ENCODE assay signal across 10 cellular contexts in genomic region chr20:32974204-32975064, GRCh38. TPM values are rescaled to one million over a fixed set of nuclear protein-coding genes. Genes with fewer than 3 reads are reported as not detected.
A peak's percentile ranks its signal among the peaks of the same experiment; 100 is the strongest.
DNase-seq lines count a peak whose midpoint lies in the region; ATAC-seq and TF ChIP-seq lines count a peak whose summit lies in the region.
"Not testable (repeated sequence)": the region's sequence is repeated elsewhere in the genome, so short reads cannot be mapped to it uniquely, and the experiment has no call there.
"Had no signal": no experiment of that assay in that cellular context is flagged by ENCODE, and none has a peak within 500 bp of the region (broad histone marks: within the 10 kb centered on the region; RNA-seq: fewer than 3 reads in every experiment).

No MANE protein-coding gene starts in this region.

- H3K4me3 ChIP-seq in BLaER1 treated with 17β-estradiol and CSF1 and Interleukin-3, amounts not matched to agents 10 nM and 100 nM; HEK293 (ENCODE audit: low read depth, low read length); WERI-Rb-1 (ENCODE audit: low read depth, low read length): not testable (repeated sequence)

- CTCF ChIA-PET in HEK293 (lab: Yijun Ruan, JAX): interaction anchor here (1.4 kb wide), 1 partner anchor 72 kb away, joined by 4 read pairs; no protein-coding TSS in a partner anchor

- not testable (repeated sequence) for H3K4me3 Mint-ChIP-seq in brain
- peak overlapping the region in 8 of 10 donors; percentile 12 to 61 (median 46) for H3K4me3 Mint-ChIP-seq in naive thymus-derived CD8-positive, alpha-beta T cell

- not testable (repeated sequence) for ATAC-seq in naive thymus-derived CD8-positive, alpha-beta T cell

- POLR2A ChIA-PET in HEK293 (lab: Yijun Ruan, JAX): not testable (repeated sequence)
- POLR2A ChIA-PET in naive thymus-derived CD8-positive, alpha-beta T cell (lab: Charles Lee): interaction anchor here (0.6 to 1.7 kb wide), 6 partner anchors 10 to 29 kb away, joined by 3 to 6 read pairs (median 3); no protein-coding TSS in a partner anchor

- not testable (repeated sequence) for TF ChIP-seq CTCF in HEK293 (tag by site-specific recombination; IDR thresholded peaks at IDR 0.05); WERI-Rb-1 (IDR thresholded peaks at IDR 0.05; ENCODE audit: low read depth, low read length); brain (conservative IDR thresholded peaks at IDR 0.05)

- H4K20me1 ChIP-seq in BLaER1 treated with 17β-estradiol and CSF1 and Interleukin-3, amounts not matched to agents 10 nM and 100 nM: not testable (repeated sequence)

- H3K4me1 ChIP-seq in BLaER1 treated with 17β-estradiol and CSF1 and Interleukin-3, amounts not matched to agents 10 nM and 100 nM: peaks cover 69 to 100% (median 99%) of the 10 kb centered on the region in 10 experiments
- not testable (repeated sequence) for H3K4me1 ChIP-seq in HEK293 (ENCODE audit: control insufficient read depth, insufficient read depth, low read length)

- H3K27ac Mint-ChIP-seq in brain: peak overlapping the region in 4 of 5 experiments; percentile 6 to 47 (median 26)
- H3K27ac Mint-ChIP-seq in naive thymus-derived CD8-positive, alpha-beta T cell: peak overlapping the region in 3 of 10 donors; percentile 30 to 84 (median 61)

- H3K9me3 Mint-ChIP-seq in brain: not testable (repeated sequence)
- peaks cover 0 to 18% (median 2%) of the 10 kb centered on the region in 9 donors for H3K9me3 Mint-ChIP-seq in naive thymus-derived CD8-positive, alpha-beta T cell

- not testable (repeated sequence) for H3K27me3 Mint-ChIP-seq in brain; naive thymus-derived CD8-positive, alpha-beta T cell

- H3K36me3 Mint-ChIP-seq in brain: not testable (repeated sequence)
- H3K36me3 Mint-ChIP-seq in naive thymus-derived CD8-positive, alpha-beta T cell: peaks cover 0 to 10% (median 5%) of the 10 kb centered on the region in 3 donors

- H3K27ac ChIP-seq in BLaER1 treated with 17β-estradiol and CSF1 and Interleukin-3, amounts not matched to agents 10 nM and 100 nM: peak overlapping the region in 8 of 11 experiments; percentile 30 to 98 (median 68); a peak in 15 of 22 replicates
- not testable (repeated sequence) for H3K27ac ChIP-seq in HEK293 (ENCODE audit: extremely low read depth, low read depth, low read length)
- H3K27ac ChIP-seq in WERI-Rb-1: peak overlapping the region; percentile 49

- peak overlapping the region in 1 of 11 experiments; percentile 33; a peak in 1 of 22 replicates for H3K9ac ChIP-seq in BLaER1 treated with 17β-estradiol and CSF1 and Interleukin-3, amounts not matched to agents 10 nM and 100 nM

- H3K36me3 ChIP-seq in BLaER1 treated with 17β-estradiol and CSF1 and Interleukin-3, amounts not matched to agents 10 nM and 100 nM; HEK293 (ENCODE audit: control insufficient read depth in 2 of 2, insufficient read depth in 1 of 2, low read length in 2 of 2); WERI-Rb-1: not testable (repeated sequence)

- DNase-seq in WERI-Rb-1: not testable (repeated sequence)
- DNase-seq in activated T-cell treated with anti-CD3 and anti-CD28 coated beads, Interleukin-2, amount 50 U/mL, for 48 hours: peak; percentile 27 to 33
- peak; percentile 46 for DNase-seq in islet precursor cell
- peak in 1 of 10 donors; percentile 13 for DNase-seq in naive thymus-derived CD8-positive, alpha-beta T cell
- DNase-seq in stimulated activated CD4-positive, alpha-beta T cell treated with anti-CD3 and anti-CD28 coated beads, Interleukin-4, amount 100 ng/mL, for 24 hours: peak; percentile 3

- H3K4me2 ChIP-seq in BLaER1 treated with 17β-estradiol and CSF1 and Interleukin-3, amounts not matched to agents 10 nM and 100 nM: peak overlapping the region; percentile 18 to 100 (median 96); a peak in 21 of 22 replicates

- not testable (repeated sequence) for H3K27me3 ChIP-seq in BLaER1 treated with 17β-estradiol and CSF1 and Interleukin-3, amounts not matched to agents 10 nM and 100 nM; WERI-Rb-1 (ENCODE audit: insufficient read depth, low read depth, severe bottlenecking)

- H3K9me3 ChIP-seq in BLaER1 treated with 17β-estradiol and CSF1 and Interleukin-3, amounts not matched to agents 10 nM and 100 nM (replicated peaks in 1 of 11); HEK293 (ENCODE audit: control insufficient read depth, insufficient read depth, low read depth, low read length): not testable (repeated sequence)
- H3K9me3 ChIP-seq in WERI-Rb-1 (ENCODE audit: severe bottlenecking): peaks cover 12% of the 10 kb centered on the region

- H3K4me1 Mint-ChIP-seq in brain: not testable (repeated sequence)
- H3K4me1 Mint-ChIP-seq in naive thymus-derived CD8-positive, alpha-beta T cell: peaks cover 15 to 35% (median 31%) of the 10 kb centered on the region in 4 donors

TF ChIP-seq in HEK293, 187 proteins besides CTCF, POLR2A, EP300 and RAD21:
- peak; percentile 64 for TF ChIP-seq GLIS1 (tag by site-specific recombination; IDR thresholded peaks at IDR 0.05)

RNA-seq across cellular contexts. Expression of gene SUN5, which starts 29.8 kb away (rescaled TPM):
- not detected for polyA plus RNA-seq in brain (ENCODE audit: insufficient read depth, low read depth, low replicate concordance)
- total RNA-seq in naive thymus-derived CD8-positive, alpha-beta T cell: not detected
- polyA plus RNA-seq in naive thymus-derived CD8-positive, alpha-beta T cell: not detected
- total RNA-seq: A172 had no signal
- polyA plus RNA-seq: CD14-positive monocyte had no signal

RNA-seq across cellular contexts. Expression of gene BPIFB2, which starts 33.1 kb away (rescaled TPM):
- not detected for polyA plus RNA-seq in brain (ENCODE audit: insufficient read depth, low read depth, low replicate concordance)
- not detected for total RNA-seq in naive thymus-derived CD8-positive, alpha-beta T cell
- polyA plus RNA-seq in naive thymus-derived CD8-positive, alpha-beta T cell: not detected
- total RNA-seq: A172 had no signal
- polyA plus RNA-seq: CD14-positive monocyte had no signal

RNA-seq across cellular contexts. Expression of gene BPIFB6, which starts 57.0 kb away (rescaled TPM):
- polyA plus RNA-seq in brain (ENCODE audit: insufficient read depth, low read depth, low replicate concordance): not detected
- not detected for total RNA-seq in naive thymus-derived CD8-positive, alpha-beta T cell
- not detected for polyA plus RNA-seq in naive thymus-derived CD8-positive, alpha-beta T cell
- total RNA-seq: A172 had no signal
- polyA plus RNA-seq: CD14-positive monocyte had no signal
